8 cellular contexts compared by ENCODE assay signal in genomic region chr20:3420211-3420707, GRCh38. TPM values are rescaled to one million over a fixed set of nuclear protein-coding genes. Genes with fewer than 3 reads are reported as not detected.
A peak's percentile ranks its signal among the peaks of the same experiment; 100 is the strongest.
DNase-seq lines count a peak whose midpoint lies in the region; ATAC-seq, FAIRE-seq and TF ChIP-seq lines count a peak whose summit lies in the region.

No MANE protein-coding gene starts in this region.

- no peak overlapping the region for H3K4me2 ChIP-seq in H1 (ENCODE audit: insufficient read depth in 1 of 2, low read depth in 2 of 2, low read length in 2 of 2)

- no peak for TF ChIP-seq POLR2A in H1 (IDR thresholded peaks at IDR 0.05; ENCODE audit: control extremely low read depth in 1 of 2, low read depth in 2 of 2, low read length in 2 of 2)
- TF ChIP-seq POLR2A in gastrocnemius medialis (IDR thresholded peaks at IDR 0.05): no peak

- H3K9me3 ChIP-seq in H1 (ENCODE audit: insufficient read depth in 2 of 2, low read depth in 1 of 2, low read length in 1 of 2) (peaks cover 4 to 7% of the 10 kb centered on the region in 2 experiments; a peak in 3 of 4 replicates), gastrocnemius medialis (no peaks in the 10 kb centered on the region)

- TF ChIP-seq CTCF in H1 (IDR thresholded peaks at IDR 0.05; ENCODE audit: control extremely low read depth in 1 of 3, insufficient read depth in 1 of 3, low read depth in 1 of 3, low read length in 3 of 3) (no peak), gastrocnemius medialis (IDR thresholded peaks at IDR 0.05 in 4 of 5, conservative IDR thresholded peaks at IDR 0.05 in 1 of 5) (no peak)

- no peak overlapping the region for H3K14ac ChIP-seq in H1 (ENCODE audit: insufficient read length)

- POLR2A ChIA-PET in H1 (lab: Charles Lee; ENCODE audit: partially characterized antibody): no interaction called here

- no peak overlapping the region for H2AK5ac ChIP-seq in H1 (ENCODE audit: low read depth, low read length)

- TF ChIP-seq RAD21 in H1 (IDR thresholded peaks at IDR 0.05 in 1 of 2, conservative IDR thresholded peaks at IDR 0.05 in 1 of 2; ENCODE audit: low read depth in 2 of 2, low read length in 2 of 2): no peak

- H4K20me1 ChIP-seq in H1 (replicated peaks in 1 of 2; ENCODE audit: control insufficient read depth in 1 of 2, insufficient read depth in 2 of 2, low read length in 2 of 2): no peaks in the 10 kb centered on the region

- peaks cover 2% of the 10 kb centered on the region; the same call in 1 of the 2 replicates for H3K23me2 ChIP-seq in H1 (ENCODE audit: low read depth, low read length)

- H3K56ac ChIP-seq in H1 (replicated peaks; ENCODE audit: insufficient read length, low read depth, low read length): no peak overlapping the region

- peak; percentile 95 for ATAC-seq in GM19452 (IDR thresholded peaks at IDR 0.05; ENCODE audit: unreplicated experiment)
- peak; percentile 96 for ATAC-seq in HG03439 (IDR thresholded peaks at IDR 0.05; ENCODE audit: unreplicated experiment)
- peak; percentile 81 to 88 for ATAC-seq in gastrocnemius medialis

- WGBS in H1 (ENCODE audit: extremely low coverage in 1 of 2, insufficient coverage in 1 of 2, insufficient read length in 1 of 2, insufficient replicate concordance in 2 of 2, low coverage in 1 of 2, low lambda C conversion rate in 2 of 2, missing lambda C conversion rate in 1 of 2), 2 experiments: 83% methylated on average over 3 of the region's 3 CpGs; no CpG with 5 or more reads in 1 of the 2 experiments

- H4K5ac ChIP-seq in H1 (ENCODE audit: insufficient read length, low read depth, low read length): no peak overlapping the region

- DNase-seq in DMS79 treated with DMSO at 0.1 percent for 48 hours (lab: John Stamatoyannopoulos, UW): peak; percentile 84
- DNase-seq in SIG-M5 (lab: John Stamatoyannopoulos, UW): peak; percentile 97
- DNase-seq in H1 (ENCODE audit: low read depth in 1 of 2, low spot score in 2 of 2): no peak
- peak; percentile 46 to 62 for DNase-seq in gastrocnemius medialis
- DNase-seq in dermis blood vessel endothelial cell: no peak
- DNase-seq in frontal cortex (ENCODE audit: low spot score in 2 of 2): no peak

- CTCF ChIA-PET in H1 (lab: Charles Lee; ENCODE audit: partially characterized antibody): interaction anchor here (0.8 kb wide), 1 partner anchor 14 kb away, joined by 5 read pairs; no protein-coding TSS in a partner anchor

- no peak overlapping the region for H3K23ac ChIP-seq in H1 (ENCODE audit: insufficient read length)

- no peaks in the 10 kb centered on the region for H3K27me3 ChIP-seq in H1 (replicated peaks in 1 of 4; ENCODE audit: control insufficient read depth in 3 of 4, extremely low read depth in 1 of 4, insufficient read depth in 3 of 4, low read length in 3 of 4)
- H3K27me3 ChIP-seq in gastrocnemius medialis: no peaks in the 10 kb centered on the region

- 0 out of 2 replicates have a peak overlapping the region, but pooled peaks have one; percentile 1 for H2BK20ac ChIP-seq in H1 (ENCODE audit: low read length)

- no peak overlapping the region; the same call in 1 of the 2 replicates for H4K8ac ChIP-seq in H1 (ENCODE audit: extremely low read depth, insufficient read depth, low read length)

- no peaks in the 10 kb centered on the region for H3K79me1 ChIP-seq in H1 (ENCODE audit: low read depth, low read length)

- H2BK120ac ChIP-seq in H1 (replicated peaks; ENCODE audit: low read depth, low read length): no peak overlapping the region

- intact Hi-C loops in gastrocnemius medialis (cut with DNase I; ENCODE audit: low total_unique reads): no loop called here

- no peak for TF ChIP-seq EP300 in H1 (IDR thresholded peaks at IDR 0.05; ENCODE audit: borderline replicate concordance in 1 of 2, low read depth in 2 of 2, low read length in 2 of 2)

- no peaks in the 10 kb centered on the region for H3K79me2 ChIP-seq in H1 (ENCODE audit: control insufficient read depth in 1 of 2, insufficient read depth in 2 of 2, low read length in 2 of 2)

- H2BK5ac ChIP-seq in H1 (ENCODE audit: low read depth, low read length): no peak overlapping the region

- no peak for FAIRE-seq in H1 (lab: Jason Lieb, UNC)
- FAIRE-seq in frontal cortex (lab: Jason Lieb, UNC): no peak

- in situ Hi-C loops in gastrocnemius medialis (cut with MboI; ENCODE audit: low sequenced_read_pairs in 4 of 4): no loop called here

- no peak overlapping the region for H2AFZ ChIP-seq in H1 (ENCODE audit: low read length)

- no peak overlapping the region for H2BK15ac ChIP-seq in H1 (ENCODE audit: low read length)

- H3K36me3 ChIP-seq in H1 (ENCODE audit: control insufficient read depth in 2 of 4, insufficient read depth in 4 of 4, low read length in 3 of 4) (no peaks in the 10 kb centered on the region), gastrocnemius medialis (no peaks in the 10 kb centered on the region)

- H2BK12ac ChIP-seq in H1 (ENCODE audit: low read depth, low read length): no peak overlapping the region

- H3K4ac ChIP-seq in H1 (replicated peaks; ENCODE audit: insufficient read length, low read depth, low read length): no peak overlapping the region

- H3K27ac ChIP-seq in H1 (ENCODE audit: low read depth, low read length) (no peak overlapping the region), gastrocnemius medialis (peak overlapping the region in 1 of 4 donors; percentile 50)

- no peak overlapping the region for H3K18ac ChIP-seq in H1 (ENCODE audit: extremely low read depth, low read length)

- H3K4me3 ChIP-seq in H1 (ENCODE audit: extremely low read depth in 1 of 4, insufficient read depth in 2 of 4, low read depth in 3 of 4, low read length in 4 of 4): no peak overlapping the region
- no peak overlapping the region for H3K4me3 ChIP-seq in gastrocnemius medialis

- H3K9ac ChIP-seq in H1 (replicated peaks in 1 of 4; ENCODE audit: extremely low read depth in 1 of 4, low read depth in 3 of 4, low read length in 3 of 4): no peak overlapping the region

- H3K4me1 ChIP-seq in H1 (replicated peaks in 1 of 4; ENCODE audit: control insufficient read depth in 3 of 4, insufficient read depth in 4 of 4, low read length in 3 of 4) (peaks cover 0 to 4% (median 0%) of the 10 kb centered on the region in 4 experiments; a peak in 1 of 7 replicates), gastrocnemius medialis (no peaks in the 10 kb centered on the region)

- H4K91ac ChIP-seq in H1 (replicated peaks; ENCODE audit: insufficient read length, low read length): no peak overlapping the region

TF ChIP-seq in H1, 55 proteins besides CTCF, POLR2A, EP300 and RAD21:
- TF ChIP-seq CHD2 (IDR thresholded peaks at IDR 0.05; ENCODE audit: low read length): no peak

RNA-seq across cellular contexts. Expression of gene DNAAF9, which starts 12.8 kb away (rescaled TPM):
- 5.0 and 5.7 TPM in 2 replicates for total RNA-seq in H1 (2021; fragmentation: NEBNext Ultra II Directional; extraction: Animal tissue kit (Norgen Biotek cat#: 25700))
- 2.6 and 2.7 TPM in 2 replicates for polyA plus RNA-seq in H1 (2011; rRNA removed)
- 3.5 TPM for polyA plus RNA-seq in H1 (2011; cell fraction: cytosol; rRNA removed)
- polyA plus RNA-seq in H1 (2011; cell fraction: nucleus; rRNA removed): 7.1 TPM
- polyA plus RNA-seq in H1 (2012, experiment 1 of 2): 3.3 to 4.1 TPM (median 3.9 TPM) in 4 replicates
- 0.70 TPM for polyA plus RNA-seq in H1 (2012, experiment 2 of 2)
- polyA plus RNA-seq in H1 (2013, experiment 1 of 2): 2.7 TPM
- 2.3 TPM for polyA plus RNA-seq in H1 (2013, experiment 2 of 2)
- 6.7 and 7.5 TPM in 2 replicates for polyA minus RNA-seq in H1 (2011; rRNA and poly(A)+ RNA removed)
- polyA minus RNA-seq in H1 (2011; cell fraction: cytosol; rRNA and poly(A)+ RNA removed): 3.4 TPM
- 8.6 TPM for polyA minus RNA-seq in H1 (2011; cell fraction: nucleus; rRNA and poly(A)+ RNA removed)
- total RNA-seq in gastrocnemius medialis (10 to 100 TPM; 42.3 to 56.6 (median 46.3) TPM), dermis blood vessel endothelial cell (19.2 and 21.9 TPM in 2 replicates), frontal cortex (31.4 TPM)

RNA-seq across cellular contexts. Expression of gene ATRN, which starts 50.6 kb away (rescaled TPM):
- 16.6 and 17.4 TPM in 2 replicates for total RNA-seq in H1 (2021; fragmentation: NEBNext Ultra II Directional; extraction: Animal tissue kit (Norgen Biotek cat#: 25700))
- 10.0 and 12.0 TPM in 2 replicates for polyA plus RNA-seq in H1 (2011; rRNA removed)
- polyA plus RNA-seq in H1 (2011; cell fraction: cytosol; rRNA removed): 12.1 TPM
- polyA plus RNA-seq in H1 (2011; cell fraction: nucleus; rRNA removed): 17.6 TPM
- 10.9 to 12.7 TPM (median 11.5 TPM) in 4 replicates for polyA plus RNA-seq in H1 (2012, experiment 1 of 2)
- polyA plus RNA-seq in H1 (2012, experiment 2 of 2): 1.6 TPM
- polyA plus RNA-seq in H1 (2013, experiment 1 of 2): 14.4 TPM
- polyA plus RNA-seq in H1 (2013, experiment 2 of 2): 12.6 TPM
- polyA minus RNA-seq in H1 (2011; rRNA and poly(A)+ RNA removed): 55.5 and 91.5 TPM in 2 replicates
- polyA minus RNA-seq in H1 (2011; cell fraction: cytosol; rRNA and poly(A)+ RNA removed): 17.5 TPM
- polyA minus RNA-seq in H1 (2011; cell fraction: nucleus; rRNA and poly(A)+ RNA removed): 30.6 TPM
- 10 to 100 TPM; 14.4 to 20.0 (median 16.3) TPM for total RNA-seq in gastrocnemius medialis
- 42.9 and 58.4 TPM in 2 replicates for total RNA-seq in dermis blood vessel endothelial cell
- total RNA-seq in frontal cortex: 51.0 TPM

Comparison
In these comparisons a context has a peak if more than half of its experiments do, and no peak if none do; other contexts are left out.
1. DNase-seq: peak in DMS79 treated with DMSO at 0.1 percent for 48 hours (single experiment), SIG-M5 (single experiment) and gastrocnemius medialis (2 of 2); none in H1 (0 of 2), dermis blood vessel endothelial cell (single experiment) and frontal cortex (0 of 2).
2. Peak in every context shown above with its lines, with median percentiles within 50 percentile points of each other: ATAC-seq.